Comparison of ENCODE assay signal across 9 cellular contexts in the genomic region with DNA sequence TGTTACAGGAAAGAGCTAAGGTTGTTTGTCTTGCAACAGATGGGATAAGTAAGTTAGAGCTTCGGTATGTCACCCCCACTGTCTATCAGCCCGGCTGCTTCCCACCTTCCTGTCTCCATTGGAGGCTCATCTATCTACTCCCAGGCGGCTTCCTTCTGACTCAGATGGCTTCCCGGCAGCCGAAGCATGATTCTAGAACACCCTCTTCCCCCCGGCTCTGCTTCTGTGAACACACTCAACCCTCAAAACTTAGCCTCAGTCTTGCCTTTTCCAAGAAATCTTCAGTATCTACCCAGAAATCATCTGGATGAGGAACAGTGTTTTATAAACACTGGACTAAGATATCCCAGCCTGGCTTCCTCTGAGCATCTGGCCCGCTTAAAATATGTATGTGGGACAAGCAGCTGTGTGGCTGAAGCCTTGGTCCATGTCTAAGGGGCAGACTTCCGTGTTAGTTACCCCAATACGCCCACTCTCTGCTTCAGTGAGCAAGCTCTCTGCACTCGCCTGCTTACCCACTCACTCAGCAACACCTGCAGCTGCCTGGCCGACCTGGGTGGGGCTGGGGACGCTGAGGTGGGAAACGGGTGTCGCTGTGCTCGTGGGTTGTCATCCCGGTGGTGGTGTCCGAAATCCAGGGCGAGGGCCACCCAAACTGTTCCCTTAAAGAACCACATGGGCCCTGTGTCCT. TPM values are rescaled to one million over a fixed set of nuclear protein-coding genes. Genes with fewer than 3 reads are reported as not detected.
DNase-seq lines count a peak whose midpoint lies in the region; ATAC-seq and TF ChIP-seq lines count a peak whose summit lies in the region.
"Had no signal": no experiment of that assay in that cellular context is flagged by ENCODE, and none has a peak within 500 bp of the region (broad histone marks: within the 10 kb centered on the region; RNA-seq: fewer than 3 reads in every experiment).

No MANE protein-coding gene starts in this region.

- no peaks in the 10 kb centered on the region for H3K79me2 ChIP-seq in OCI-LY3 (ENCODE audit: low read length)

- H3K4me2 ChIP-seq in OCI-LY3 (ENCODE audit: low read length): peak overlapping the region; percentile 59

- H3K27me3 ChIP-seq in OCI-LY3 (ENCODE audit: low read depth, low read length): peaks cover 13% of the 10 kb centered on the region

- H3K9me3 ChIP-seq in OCI-LY3 (ENCODE audit: insufficient read depth, low read length): no peaks in the 10 kb centered on the region

- no peaks in the 10 kb centered on the region for H4K20me1 ChIP-seq in OCI-LY3 (ENCODE audit: insufficient read depth, low read length)

- H3K9ac ChIP-seq in OCI-LY3 (ENCODE audit: low read length): no peak overlapping the region

- peak overlapping the region; percentile 40; the same call in 1 of the 2 replicates for H2AFZ ChIP-seq in OCI-LY3 (ENCODE audit: low read depth, low read length)

- no peak for TF ChIP-seq CTCF in OCI-LY3 (IDR thresholded peaks at IDR 0.05; ENCODE audit: low read depth, low read length)
- TF ChIP-seq CTCF in fibroblast of pulmonary artery (IDR thresholded peaks at IDR 0.05; ENCODE audit: low read length, missing control alignments): no peak

- peak overlapping the region; percentile 42 for H3K4me3 ChIP-seq in OCI-LY3 (ENCODE audit: low read length)
- H3K4me3 ChIP-seq in fibroblast of pulmonary artery (replicated peaks; ENCODE audit: low read depth, low read length): no peak overlapping the region

- ATAC-seq in GM18868 (IDR thresholded peaks at IDR 0.05; ENCODE audit: unreplicated experiment): peak; percentile 79

- no peaks in the 10 kb centered on the region for H3K36me3 ChIP-seq in OCI-LY3 (replicated peaks; ENCODE audit: low read depth, low read length)

- no peak overlapping the region for H3K27ac ChIP-seq in OCI-LY3 (ENCODE audit: low read length)
- H3K27ac ChIP-seq: VCaP had no signal

- DNase-seq in fibroblast of pulmonary artery (ENCODE audit: low read depth): peak; percentile 76
- DNase-seq in renal cortical epithelial cell (ENCODE audit: low read depth): peak; percentile 66
- DNase-seq in activated CD4-positive, alpha-beta T cell treated with anti-CD3 and anti-CD28 coated beads for 48 hours: no peak
- no peak for DNase-seq in stimulated activated naive CD4-positive, alpha-beta T cell treated with Interleukin-2 at 50 U/mL for 16 hours (lab: John Stamatoyannopoulos, UW)
- DNase-seq in ureter (ENCODE audit: low spot score): no peak
- DNase-seq in putamen (ENCODE audit: low spot score): no peak

- peaks cover 13% of the 10 kb centered on the region for H3K4me1 ChIP-seq in OCI-LY3 (ENCODE audit: low read length)

RNA-seq across cellular contexts. Expression of gene SLC2A9, which starts 12.0 kb away (rescaled TPM):
- total RNA-seq in renal cortical epithelial cell (30.4 and 37.8 TPM in 2 replicates), ureter (67.5 TPM)

Comparison
In these comparisons a context has a peak if more than half of its experiments do, and no peak if none do; other contexts are left out.
1. DNase-seq: peak in fibroblast of pulmonary artery (single experiment) and renal cortical epithelial cell (single experiment); none in activated CD4-positive, alpha-beta T cell treated with anti-CD3 and anti-CD28 coated beads for 48 hours (single experiment), stimulated activated naive CD4-positive, alpha-beta T cell treated with Interleukin-2 at 50 U/mL for 16 hours (single experiment), ureter (single experiment) and putamen (single experiment).